In genomic region chr4:129264008-129264657, GRCh38 we compare ENCODE assay signal across 12 cellular contexts.
DNase-seq lines count a peak whose midpoint lies in the region; ATAC-seq and TF ChIP-seq lines count a peak whose summit lies in the region.
"Had no signal": no experiment of that assay in that cellular context is flagged by ENCODE, and none has a peak within 500 bp of the region (broad histone marks: within the 10 kb centered on the region; RNA-seq: fewer than 3 reads in every experiment).

No MANE protein-coding gene starts in this region.

- H3K27me3 Mint-ChIP-seq in neural progenitor cell (ENCODE audit: insufficient read depth, low read depth), result no peaks in the 10 kb centered on the region

- H3K79me2 ChIP-seq in SK-N-SH (ENCODE audit: insufficient read depth) (no peaks in the 10 kb centered on the region), neural progenitor cell (ENCODE audit: low read depth) (no peaks in the 10 kb centered on the region)

- no peaks in the 10 kb centered on the region for H3K36me3 Mint-ChIP-seq in neural progenitor cell
- H3K36me3 Mint-ChIP-seq: activated naive CD4-positive, alpha-beta T cell treated with anti-CD3 and anti-CD28 coated beads, Interleukin-2, amount 50 U/mL, for 72 hours had no signal

- no peak overlapping the region for H3K4me3 Mint-ChIP-seq in neural progenitor cell

- H3K9me3 Mint-ChIP-seq in neural progenitor cell, result no peaks in the 10 kb centered on the region
- H3K9me3 Mint-ChIP-seq: activated naive CD4-positive, alpha-beta T cell treated with anti-CD3 and anti-CD28 coated beads, Interleukin-2, amount 50 U/mL, for 72 hours had no signal

- no peak for TF ChIP-seq RAD21 in SK-N-SH (IDR thresholded peaks at IDR 0.05; ENCODE audit: low read length)

- H3K4me3 ChIP-seq in GM12864 (ENCODE audit: low read depth, low read length), result no peak overlapping the region
- no peak overlapping the region for H3K4me3 ChIP-seq in SK-N-SH (ENCODE audit: low read depth in 2 of 2, low read length in 1 of 2)
- H3K4me3 ChIP-seq in neural progenitor cell, result no peak overlapping the region
- H3K4me3 ChIP-seq: upper lobe of right lung had no signal

- DNase-seq in GM12864 (ENCODE audit: low read depth) (peak; percentile 8), SK-N-SH (no peak), amniotic stem cell (lab: John Stamatoyannopoulos, UW) (no peak), neural progenitor cell (ENCODE audit: low spot score) (no peak), retina (no peak)
- DNase-seq in activated CD4-positive, alpha-beta T cell treated with anti-CD3 and anti-CD28 coated beads for 48 hours, result no peak
- DNase-seq: HCEC 1CT, NCI-H1930, upper lobe of right lung had no signal

- H3K27ac Mint-ChIP-seq in neural progenitor cell, result no peak overlapping the region

- POLR2A ChIA-PET in SK-N-SH (lab: Yijun Ruan, JAX), result no interaction called here

- H3K27me3 ChIP-seq in SK-N-SH (ENCODE audit: insufficient read depth) (no peaks in the 10 kb centered on the region), neural progenitor cell (no peaks in the 10 kb centered on the region)
- H3K27me3 ChIP-seq: upper lobe of right lung had no signal

- H3K9ac ChIP-seq in SK-N-SH, result no peak overlapping the region
- no peak overlapping the region for H3K9ac ChIP-seq in neural progenitor cell

- H3K4me1 ChIP-seq in SK-N-SH (ENCODE audit: control insufficient read depth in 1 of 2, insufficient read depth in 2 of 2, low read depth in 1 of 2, low read length in 1 of 2) (no peaks in the 10 kb centered on the region; a peak in 1 of 4 replicates), neural progenitor cell (no peaks in the 10 kb centered on the region)
- H3K4me1 ChIP-seq: upper lobe of right lung had no signal

- TF ChIP-seq EP300 in SK-N-SH (IDR thresholded peaks at IDR 0.05; ENCODE audit: borderline replicate concordance in 1 of 2, low read depth in 1 of 2, low read length in 1 of 2), result no peak

- H3K9me2 ChIP-seq in SK-N-SH, result no peaks in the 10 kb centered on the region

- no peaks in the 10 kb centered on the region for H4K20me1 ChIP-seq in SK-N-SH (ENCODE audit: insufficient read depth)
- no peaks in the 10 kb centered on the region for H4K20me1 ChIP-seq in neural progenitor cell (ENCODE audit: low read depth)

- CTCF ChIA-PET in SK-N-SH (lab: Yijun Ruan, JAX), result no interaction called here

- H3K9me3 ChIP-seq in SK-N-SH, result no peaks in the 10 kb centered on the region
- H3K9me3 ChIP-seq in neural progenitor cell (ENCODE audit: low read depth), result no peaks in the 10 kb centered on the region
- H3K9me3 ChIP-seq: upper lobe of right lung had no signal

- 88% methylated on average over 1 of the region's 1 CpG for WGBS in SK-N-SH (ENCODE audit: low lambda C conversion rate)

- H2AFZ ChIP-seq in SK-N-SH (ENCODE audit: low read depth), result no peak overlapping the region; the same call in 1 of the 2 replicates
- no peak overlapping the region for H2AFZ ChIP-seq in neural progenitor cell (replicated peaks)

- H3F3A ChIP-seq in SK-N-SH (replicated peaks; ENCODE audit: insufficient read depth) (no peaks in the 10 kb centered on the region), neural progenitor cell (ENCODE audit: low read depth) (no peaks in the 10 kb centered on the region)

- H3K4me2 ChIP-seq in SK-N-SH (0 out of 2 replicates have a peak overlapping the region, but pooled peaks have one; percentile 14), neural progenitor cell (no peak overlapping the region)

- H3K36me3 ChIP-seq in SK-N-SH (replicated peaks in 1 of 2; ENCODE audit: control insufficient read depth in 1 of 2, insufficient read depth in 2 of 2, low read length in 1 of 2) (no peaks in the 10 kb centered on the region), neural progenitor cell (no peaks in the 10 kb centered on the region)
- H3K36me3 ChIP-seq: upper lobe of right lung had no signal

- TF ChIP-seq CTCF in GM12864 (IDR thresholded peaks at IDR 0.05; ENCODE audit: low read depth, low read length, missing control alignments) (no peak), SK-N-SH (IDR thresholded peaks at IDR 0.05) (no peak), neural progenitor cell (IDR thresholded peaks at IDR 0.05) (no peak)

- H3K4me1 Mint-ChIP-seq in neural progenitor cell, result peaks cover 21% of the 10 kb centered on the region

- H3K27ac ChIP-seq in SK-N-SH (ENCODE audit: low read depth in 2 of 2, low read length in 1 of 2), result peak overlapping the region in 1 of 2 experiments; percentile 34; a peak in 1 of 4 replicates
- no peak overlapping the region for H3K27ac ChIP-seq in neural progenitor cell
- H3K27ac ChIP-seq: upper lobe of right lung had no signal

- ATAC-seq in GM19455 (IDR thresholded peaks at IDR 0.05; ENCODE audit: unreplicated experiment) (peak; percentile 98), HG03045 (IDR thresholded peaks at IDR 0.05; ENCODE audit: unreplicated experiment) (peak; percentile 93)
- ATAC-seq: upper lobe of right lung had no signal

TF ChIP-seq in SK-N-SH, 30 proteins besides CTCF, POLR2A, EP300 and RAD21:
- TF ChIP-seq RCOR1 (IDR thresholded peaks at IDR 0.05; ENCODE audit: low read length), result no peak
- TF ChIP-seq YY1 (IDR thresholded peaks at IDR 0.05; ENCODE audit: low read depth), result no peak
- TF ChIP-seq IRF3 (IDR thresholded peaks at IDR 0.05; ENCODE audit: low read depth, low read length), result no peak
- TF ChIP-seq EZH2phosphoT487 (IDR thresholded peaks at IDR 0.05; ENCODE audit: borderline replicate concordance, low read depth), result no peak
- no peak for TF ChIP-seq POLR2AphosphoS5 (IDR thresholded peaks at IDR 0.05; ENCODE audit: low read depth, low read length)
